8 cellular contexts compared by ENCODE assay signal in the genomic region with DNA sequence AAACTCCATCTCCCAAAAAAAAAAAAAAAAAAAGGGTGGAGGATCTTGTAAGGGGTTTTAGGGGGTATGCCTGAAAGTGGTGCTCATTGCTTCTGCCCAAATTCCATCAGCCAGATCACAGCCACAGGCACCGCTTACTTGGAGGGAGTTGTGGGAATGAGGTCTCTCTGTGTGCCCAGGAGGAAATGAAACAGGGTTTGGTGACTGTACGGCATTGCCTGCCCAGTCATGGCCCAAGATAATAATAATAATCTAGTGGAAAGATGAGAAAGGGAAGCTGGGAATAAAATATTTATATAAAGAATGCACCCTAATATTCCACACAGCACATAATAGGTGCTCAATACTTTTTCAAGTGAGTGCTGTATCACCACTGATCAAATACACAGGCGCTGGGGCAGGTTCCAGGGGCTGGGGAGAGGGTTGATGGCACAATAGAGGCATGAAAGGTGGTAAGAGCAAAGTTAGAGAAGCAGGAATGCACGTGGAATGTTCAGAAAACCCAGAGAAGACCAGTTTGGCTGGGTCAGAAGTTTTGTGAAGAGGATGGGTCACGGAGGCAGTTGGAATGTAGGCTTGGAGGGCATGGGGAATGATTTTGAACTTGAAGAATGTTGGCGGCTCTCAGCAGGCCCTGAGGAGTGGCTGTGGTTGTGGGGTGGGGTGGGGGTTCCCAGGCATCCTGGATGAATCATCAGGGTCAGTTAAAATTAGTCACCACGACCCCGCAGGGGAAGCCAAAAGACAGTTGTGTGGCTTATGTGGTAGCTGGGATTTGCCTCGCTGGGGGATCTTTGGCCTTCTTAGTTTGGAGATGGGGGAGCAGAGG. TPM values are rescaled to one million over a fixed set of nuclear protein-coding genes. Genes with fewer than 3 reads are reported as not detected.
DNase-seq lines count a peak whose midpoint lies in the region; ATAC-seq, FAIRE-seq and TF ChIP-seq lines count a peak whose summit lies in the region.

No MANE protein-coding gene starts in this region.

- H3K4me3 Mint-ChIP-seq in dendritic cell treated with granulocyte-macrophage colony-stimulating factor and Interleukin-4, amounts not matched to agents 40 ng/mL and 50 ng/mL, for 4 days = no peak overlapping the region
- H3K4me3 Mint-ChIP-seq in nephron = peak overlapping the region in 1 of 3 experiments; percentile 45

- FAIRE-seq in urothelium cell line (lab: Jason Lieb, UNC) = peak; percentile 97

- TF ChIP-seq CTCF in nephron (IDR thresholded peaks at IDR 0.05; ENCODE audit: unreplicated experiment in 3 of 3) = no peak

- H3K27ac Mint-ChIP-seq in dendritic cell treated with granulocyte-macrophage colony-stimulating factor and Interleukin-4, amounts not matched to agents 40 ng/mL and 50 ng/mL, for 4 days = peak overlapping the region; percentile 18
- peak overlapping the region; percentile 8 to 76 (median 47) for H3K27ac Mint-ChIP-seq in nephron

- no peaks in the 10 kb centered on the region for H3K9me3 Mint-ChIP-seq in dendritic cell treated with granulocyte-macrophage colony-stimulating factor and Interleukin-4, amounts not matched to agents 40 ng/mL and 50 ng/mL, for 4 days
- H3K9me3 Mint-ChIP-seq in nephron = peaks cover 2% of the 10 kb centered on the region

- DNase-seq in Right ventricle myocardium superior (peak; percentile 64), cardiac septum (ENCODE audit: low spot score) (no peak), UCSD-AML1 (lab: John Stamatoyannopoulos, UW; ENCODE audit: unreplicated experiment) (peak; percentile 64), urothelium cell line (ENCODE audit: low spot score) (peak; percentile 95), COR-L47 (lab: John Stamatoyannopoulos, UW) (no peak)

- H3K4me1 Mint-ChIP-seq in dendritic cell treated with granulocyte-macrophage colony-stimulating factor and Interleukin-4, amounts not matched to agents 40 ng/mL and 50 ng/mL, for 4 days (ENCODE audit: low read depth) = peaks cover 56% of the 10 kb centered on the region
- peaks cover 39% of the 10 kb centered on the region for H3K4me1 Mint-ChIP-seq in nephron

- ATAC-seq in Right ventricle myocardium superior (ENCODE audit: poor library complexity) (no peak), GM19035 (IDR thresholded peaks at IDR 0.05; ENCODE audit: unreplicated experiment) (no peak)

- intact Hi-C loops in Right ventricle myocardium superior (cut with DNase I) = loop anchor here (5.0 to 10.0 kb wide), 4 partner anchors 205 to 485 kb away; no protein-coding TSS in a partner anchor
- intact Hi-C loops in cardiac septum (cut with DNase I) = loop anchor here (5.0 kb wide), 2 partner anchors 108 to 438 kb away; no protein-coding TSS in a partner anchor
- intact Hi-C loops in dendritic cell treated with granulocyte-macrophage colony-stimulating factor and Interleukin-4, amounts not matched to agents 40 ng/mL and 50 ng/mL, for 4 days (cut with micrococcal nuclease) = loop anchor here (10.0 kb wide), 2 partner anchors 215 to 495 kb away; no protein-coding TSS in a partner anchor

- peaks cover 21% of the 10 kb centered on the region for H3K27me3 Mint-ChIP-seq in dendritic cell treated with granulocyte-macrophage colony-stimulating factor and Interleukin-4, amounts not matched to agents 40 ng/mL and 50 ng/mL, for 4 days
- H3K27me3 Mint-ChIP-seq in nephron (ENCODE audit: low read depth) = peaks cover 12% of the 10 kb centered on the region

- H3K36me3 Mint-ChIP-seq in dendritic cell treated with granulocyte-macrophage colony-stimulating factor and Interleukin-4, amounts not matched to agents 40 ng/mL and 50 ng/mL, for 4 days (ENCODE audit: low read depth) = no peaks in the 10 kb centered on the region
- no peaks in the 10 kb centered on the region for H3K36me3 Mint-ChIP-seq in nephron (ENCODE audit: low read depth)

RNA-seq across cellular contexts. Expression of gene MB, which starts 12.5 kb away (rescaled TPM):
- 19,506 TPM for total RNA-seq in Right ventricle myocardium superior
- total RNA-seq in cardiac septum = 7,641 TPM

RNA-seq across cellular contexts. Expression of gene APOL6, which starts 18.6 kb away (rescaled TPM):
- 4.7 TPM for total RNA-seq in Right ventricle myocardium superior
- total RNA-seq in cardiac septum = 5.7 TPM

Comparison
In these comparisons a context has a peak if more than half of its experiments do, and no peak if none do; other contexts are left out.
1. DNase-seq: peak in Right ventricle myocardium superior (single experiment), UCSD-AML1 (single experiment) and urothelium cell line (single experiment); none in cardiac septum (single experiment) and COR-L47 (single experiment).